ENCODE assay signal across 18 cellular contexts in the genomic region with DNA sequence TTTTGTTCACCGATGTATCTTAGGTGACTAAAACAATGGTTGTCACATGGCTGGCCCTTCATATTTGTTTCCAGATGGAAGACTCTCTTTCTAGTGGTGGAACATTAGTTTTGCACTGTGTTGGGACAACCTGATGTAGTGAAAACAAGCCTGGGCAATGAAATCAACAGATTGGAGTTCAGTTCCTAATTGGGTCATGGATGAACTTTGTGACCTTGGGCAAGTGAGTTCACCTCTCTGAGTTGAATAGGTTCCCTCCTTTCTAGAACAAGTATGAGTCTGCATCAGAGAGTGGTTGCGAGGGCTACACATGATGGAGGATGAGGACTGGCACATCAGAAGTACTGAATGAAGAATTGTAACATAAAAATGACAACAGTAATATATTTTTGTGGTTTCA. TPM values are rescaled to one million over a fixed set of nuclear protein-coding genes. Genes with fewer than 3 reads are reported as not detected.
DNase-seq lines count a peak whose midpoint lies in the region; ATAC-seq and TF ChIP-seq lines count a peak whose summit lies in the region.
"Had no signal": no experiment of that assay in that cellular context is flagged by ENCODE, and none has a peak within 500 bp of the region (broad histone marks: within the 10 kb centered on the region; RNA-seq: fewer than 3 reads in every experiment).

No MANE protein-coding gene starts in this region.

- no peaks in the 10 kb centered on the region for H3K9me3 Mint-ChIP-seq in natural killer cell
- no peaks in the 10 kb centered on the region for H3K9me3 Mint-ChIP-seq in natural killer cell treated with Interleukin-12 subunit alpha and Interleukin-12 subunit beta and Interleukin-15 and Interleukin-18, amount 100 ng/mL, for 72 hours
- H3K9me3 Mint-ChIP-seq in central memory CD8-positive, alpha-beta T cell = no peaks in the 10 kb centered on the region
- peaks cover 0 to 17% (median 7%) of the 10 kb centered on the region in 9 donors for H3K9me3 Mint-ChIP-seq in naive thymus-derived CD8-positive, alpha-beta T cell

- intact Hi-C loops in natural killer cell (cut with micrococcal nuclease) (loop anchor here (5.0 to 10.0 kb wide), 2 partner anchors 121 to 259 kb away; no protein-coding TSS in a partner anchor), spleen (cut with DNase I; ENCODE audit: low total_unique reads) (no loop called here)

- no peak overlapping the region for H3K4me3 ChIP-seq in spleen
- H3K4me3 ChIP-seq: SJSA1 had no signal

- H3K27me3 Mint-ChIP-seq in natural killer cell (ENCODE audit: low read depth in 2 of 2) = peaks cover 19 to 27% of the 10 kb centered on the region in 2 donors
- H3K27me3 Mint-ChIP-seq in natural killer cell treated with Interleukin-12 subunit alpha and Interleukin-12 subunit beta and Interleukin-15 and Interleukin-18, amount 100 ng/mL, for 72 hours = peaks cover 0 to 19% of the 10 kb centered on the region in 2 donors
- H3K27me3 Mint-ChIP-seq in central memory CD8-positive, alpha-beta T cell = no peaks in the 10 kb centered on the region
- H3K27me3 Mint-ChIP-seq in naive thymus-derived CD8-positive, alpha-beta T cell = peaks cover 0 to 11% (median 0%) of the 10 kb centered on the region in 5 donors

- peaks cover 0 to 44% (median 11%) of the 10 kb centered on the region in 7 donors for H3K27me3 ChIP-seq in spleen (replicated peaks in 1 of 7)

- H3K9me3 ChIP-seq in spleen = peaks cover 0 to 7% (median 0%) of the 10 kb centered on the region in 8 donors
- H3K9me3 ChIP-seq: SJSA1 had no signal

- peaks cover 5 to 16% of the 10 kb centered on the region in 2 donors for H3K4me1 Mint-ChIP-seq in natural killer cell
- peaks cover 5 to 6% of the 10 kb centered on the region in 2 donors for H3K4me1 Mint-ChIP-seq in natural killer cell treated with Interleukin-12 subunit alpha and Interleukin-12 subunit beta and Interleukin-15 and Interleukin-18, amount 100 ng/mL, for 72 hours (ENCODE audit: low read depth in 2 of 2)
- peaks cover 23% of the 10 kb centered on the region for H3K4me1 Mint-ChIP-seq in central memory CD8-positive, alpha-beta T cell
- H3K4me1 Mint-ChIP-seq in naive thymus-derived CD8-positive, alpha-beta T cell = peaks cover 22 to 49% (median 27%) of the 10 kb centered on the region in 4 donors

- no peaks in the 10 kb centered on the region for H3K36me3 ChIP-seq in spleen
- H3K36me3 ChIP-seq: SJSA1 had no signal

- no peaks in the 10 kb centered on the region for H3K36me3 Mint-ChIP-seq in natural killer cell
- H3K36me3 Mint-ChIP-seq in natural killer cell treated with Interleukin-12 subunit alpha and Interleukin-12 subunit beta and Interleukin-15 and Interleukin-18, amount 100 ng/mL, for 72 hours = no peaks in the 10 kb centered on the region
- H3K36me3 Mint-ChIP-seq in central memory CD8-positive, alpha-beta T cell (ENCODE audit: insufficient read depth) = peaks cover 12% of the 10 kb centered on the region
- H3K36me3 Mint-ChIP-seq in naive thymus-derived CD8-positive, alpha-beta T cell = peaks cover 0 to 12% (median 4%) of the 10 kb centered on the region in 3 donors

- H3K27ac ChIP-seq in spleen = no peak overlapping the region
- H3K27ac ChIP-seq: SJSA1 had no signal

- no peak for ATAC-seq in natural killer cell
- ATAC-seq in natural killer cell treated with Interleukin-12 subunit alpha and Interleukin-12 subunit beta and Interleukin-15 and Interleukin-18, amount 100 ng/mL, for 72 hours = no peak
- ATAC-seq in central memory CD8-positive, alpha-beta T cell (replicated peaks; ENCODE audit: extremely low read depth, poor library complexity, severe bottlenecking) = no peak
- no peak for ATAC-seq in naive thymus-derived CD8-positive, alpha-beta T cell
- no peak for ATAC-seq in HG02973 (IDR thresholded peaks at IDR 0.05; ENCODE audit: unreplicated experiment)

- peaks cover 0 to 33% (median 13%) of the 10 kb centered on the region in 6 donors for H3K4me1 ChIP-seq in spleen

- H3K4me3 Mint-ChIP-seq in natural killer cell = peak overlapping the region; percentile 13
- no peak overlapping the region for H3K4me3 Mint-ChIP-seq in natural killer cell treated with Interleukin-12 subunit alpha and Interleukin-12 subunit beta and Interleukin-15 and Interleukin-18, amount 100 ng/mL, for 72 hours
- H3K4me3 Mint-ChIP-seq in central memory CD8-positive, alpha-beta T cell = no peak overlapping the region
- peak overlapping the region in 2 of 10 donors; percentile 10 to 45 for H3K4me3 Mint-ChIP-seq in naive thymus-derived CD8-positive, alpha-beta T cell

- no peak overlapping the region for H3K27ac Mint-ChIP-seq in natural killer cell
- no peak overlapping the region for H3K27ac Mint-ChIP-seq in natural killer cell treated with Interleukin-12 subunit alpha and Interleukin-12 subunit beta and Interleukin-15 and Interleukin-18, amount 100 ng/mL, for 72 hours
- peak overlapping the region; percentile 9 for H3K27ac Mint-ChIP-seq in central memory CD8-positive, alpha-beta T cell (ENCODE audit: low read depth)
- H3K27ac Mint-ChIP-seq in naive thymus-derived CD8-positive, alpha-beta T cell = peak overlapping the region in 6 of 10 donors; percentile 2 to 68 (median 12)

- no peak for TF ChIP-seq POLR2A in spleen (IDR thresholded peaks at IDR 0.05)

- no peak for DNase-seq in natural killer cell
- DNase-seq in natural killer cell treated with Interleukin-12 subunit alpha and Interleukin-12 subunit beta and Interleukin-15 and Interleukin-18, amount 100 ng/mL, for 72 hours (ENCODE audit: low spot score) = no peak
- no peak for DNase-seq in central memory CD8-positive, alpha-beta T cell (ENCODE audit: low spot score in 2 of 2)
- no peak for DNase-seq in naive thymus-derived CD8-positive, alpha-beta T cell
- DNase-seq in spleen = no peak
- no peak for DNase-seq in NCI-H345 treated with DMSO at 0.1 percent for 48 hours (lab: John Stamatoyannopoulos, UW; ENCODE audit: unreplicated experiment)
- DNase-seq: DMS 273 treated with DMSO at 0.1 percent for 48 hours, DND-41, KBM-7, MV-4-11, NCI-H2029 treated with DMSO at 0.1 percent for 48 hours, NCI-H2227 treated with DMSO at 0.1 percent for 48 hours, NCI-H510A, NCI-H69, Right ventricle myocardium superior, RPMI8226 had no signal

- no peak for TF ChIP-seq CTCF in natural killer cell (IDR thresholded peaks at IDR 0.05)
- TF ChIP-seq CTCF in spleen (IDR thresholded peaks at IDR 0.05 in 8 of 11, conservative IDR thresholded peaks at IDR 0.05 in 3 of 11) = no peak

- POLR2A ChIA-PET in naive thymus-derived CD8-positive, alpha-beta T cell (lab: Charles Lee) = no interaction called here

- WGBS in spleen, 5 donors = 91 to 100% (median 96%) methylated on average over 2 of the region's 2 CpGs

RNA-seq across cellular contexts. Expression of a gene that starts 2.1 kb away (rescaled TPM):
- total RNA-seq in natural killer cell (1 to 10 TPM in 2 of 3 donors, under 1 TPM in 1; 0.75 to 1.5 (median 1.0) TPM), spleen (10 to 100 TPM in 1 of 7 donors, 1 to 10 TPM in 6; 1.7 to 15.2 (median 7.0) TPM)
- under 1 TPM; 0.29 to 0.86 TPM for total RNA-seq in natural killer cell treated with Interleukin-12 subunit alpha and Interleukin-12 subunit beta and Interleukin-15 and Interleukin-18, amount 100 ng/mL, for 72 hours
- total RNA-seq in naive thymus-derived CD8-positive, alpha-beta T cell = 1 to 10 TPM; 4.1 to 5.9 TPM
- 1 to 10 TPM in 1 of 3 donors, under 1 TPM in 2; 0.07 to 1.4 (median 0.44) TPM for polyA plus RNA-seq in naive thymus-derived CD8-positive, alpha-beta T cell
- under 1 TPM; 0.11 to 0.74 (median 0.38) TPM for polyA plus RNA-seq in spleen

Comparison
In these comparisons a context has a peak if more than half of its experiments do, and no peak if none do; other contexts are left out.
1. H3K27ac Mint-ChIP-seq: peak in central memory CD8-positive, alpha-beta T cell (single experiment) and naive thymus-derived CD8-positive, alpha-beta T cell (6 of 10); none in natural killer cell (0 of 2) and natural killer cell treated with Interleukin-12 subunit alpha and Interleukin-12 subunit beta and Interleukin-15 and Interleukin-18, amount 100 ng/mL, for 72 hours (0 of 2).